Comparison of ENCODE assay signal across 28 cellular contexts in genomic region chr7:50957855-50958254, GRCh38.
"Had no signal": no experiment of that assay in that cellular context is flagged by ENCODE, and none has a peak within 500 bp of the region (broad histone marks: within the 10 kb centered on the region; RNA-seq: fewer than 3 reads in every experiment).

No MANE protein-coding gene starts in this region.

- H2AFZ ChIP-seq: neural progenitor cell had no signal

- H3K27ac Mint-ChIP-seq: activated naive CD4-positive, alpha-beta T cell treated with anti-CD3 and anti-CD28 coated beads for 36 hours; activated naive CD8-positive, alpha-beta T cell treated with anti-CD3 and anti-CD28 coated beads, Interleukin-2, amount 10 ng/mL, durations not matched to agents 7 days and 5 days; activated T-cell treated with anti-CD3 and anti-CD28 coated beads, Interleukin-2, amount 50 U/mL, for 72 hours; naive thymus-derived CD8-positive, alpha-beta T cell; neural progenitor cell; stimulated activated memory B cell treated with anti-CD40 and anti-IgM and Interleukin-4, amounts not matched to agents 10 μg/mL and 1 μg/mL and 100 μg/mL, for 72 hours; T-helper 17 cell had no signal

- H3K9me3 Mint-ChIP-seq: activated naive CD4-positive, alpha-beta T cell treated with anti-CD3 and anti-CD28 coated beads for 36 hours; activated naive CD8-positive, alpha-beta T cell treated with anti-CD3 and anti-CD28 coated beads, Interleukin-2, amount 10 ng/mL, durations not matched to agents 7 days and 5 days; activated T-cell treated with anti-CD3 and anti-CD28 coated beads, Interleukin-2, amount 50 U/mL, for 72 hours; stimulated activated memory B cell treated with anti-CD40 and anti-IgM and Interleukin-4, amounts not matched to agents 10 μg/mL and 1 μg/mL and 100 μg/mL, for 72 hours had no signal

- H3K4me1 Mint-ChIP-seq: naive thymus-derived CD8-positive, alpha-beta T cell; stimulated activated memory B cell treated with anti-CD40 and anti-IgM and Interleukin-4, amounts not matched to agents 10 μg/mL and 1 μg/mL and 100 μg/mL, for 72 hours; T-helper 17 cell had no signal

- DNase-seq: activated CD4-positive, alpha-beta T cell treated with anti-CD3 and anti-CD28 coated beads for 4 hours; activated CD4-positive, alpha-beta T cell treated with anti-CD3 and anti-CD28 coated beads, Interleukin-2, amount 50 U/mL, for 48 hours; activated CD4-positive, CD25-positive, alpha-beta regulatory T cell; activated effector memory CD4-positive, alpha-beta T cell treated with Interleukin-2 at 50 U/mL for 16 hours; activated naive CD4-positive, alpha-beta T cell treated with anti-CD3 and anti-CD28 coated beads for 36 hours; activated naive CD8-positive, alpha-beta T cell treated with anti-CD3 and anti-CD28 coated beads, Interleukin-2, amount 10 ng/mL, durations not matched to agents 7 days and 5 days; activated T-cell treated with anti-CD3 and anti-CD28 coated beads, Interleukin-2, amount 50 U/mL, for 72 hours; amniotic stem cell; cerebellar nuclear complex; cortex of kidney; glutamatergic neuron; hypothalamus; lower lobe of right lung; naive thymus-derived CD8-positive, alpha-beta T cell; posterior cingulate gyrus; stimulated activated CD4-positive, alpha-beta T cell treated with anti-CD3 and anti-CD28 coated beads, Interleukin-15, amount 100 ng/mL, for 24 hours; stomach; T-helper 17 cell had no signal

- H3K4me3 ChIP-seq: lower lobe of right lung, neural progenitor cell, smooth muscle cell, stomach, suprapubic skin, tibial nerve had no signal

- H3K9ac ChIP-seq: neural progenitor cell had no signal

- H3K4me2 ChIP-seq: neural progenitor cell, smooth muscle cell had no signal

- H3K27me3 Mint-ChIP-seq: activated naive CD8-positive, alpha-beta T cell treated with anti-CD3 and anti-CD28 coated beads, Interleukin-2, amount 10 ng/mL, durations not matched to agents 7 days and 5 days had no signal

- H3K9me3 ChIP-seq: lower lobe of right lung, stomach, suprapubic skin, tibial nerve had no signal

- FAIRE-seq: frontal cortex, islet of Langerhans, urothelium cell line had no signal

- H3K27me3 ChIP-seq: neural progenitor cell, stomach, suprapubic skin, tibial nerve had no signal

- H3K36me3 Mint-ChIP-seq: activated naive CD8-positive, alpha-beta T cell treated with anti-CD3 and anti-CD28 coated beads, Interleukin-2, amount 10 ng/mL, durations not matched to agents 7 days and 5 days; naive thymus-derived CD8-positive, alpha-beta T cell; neural progenitor cell; stimulated activated memory B cell treated with anti-CD40 and anti-IgM and Interleukin-4, amounts not matched to agents 10 μg/mL and 1 μg/mL and 100 μg/mL, for 72 hours had no signal

- H3K36me3 ChIP-seq: lower lobe of right lung, neural progenitor cell, stomach, suprapubic skin, tibial nerve had no signal

- ATAC-seq: activated T-cell treated with anti-CD3 and anti-CD28 coated beads, Interleukin-2, amount 50 U/mL, for 72 hours; esophagus mucosa; lower lobe of right lung; naive thymus-derived CD8-positive, alpha-beta T cell; sciatic nerve; stimulated activated memory B cell treated with anti-CD40 and anti-IgM and Interleukin-4, amounts not matched to agents 10 μg/mL and 1 μg/mL and 100 μg/mL, for 72 hours; T-helper 17 cell had no signal

- H3K4me3 Mint-ChIP-seq: activated naive CD4-positive, alpha-beta T cell treated with anti-CD3 and anti-CD28 coated beads for 36 hours; activated naive CD8-positive, alpha-beta T cell treated with anti-CD3 and anti-CD28 coated beads, Interleukin-2, amount 10 ng/mL, durations not matched to agents 7 days and 5 days; activated T-cell treated with anti-CD3 and anti-CD28 coated beads, Interleukin-2, amount 50 U/mL, for 72 hours; naive thymus-derived CD8-positive, alpha-beta T cell; neural progenitor cell; stimulated activated memory B cell treated with anti-CD40 and anti-IgM and Interleukin-4, amounts not matched to agents 10 μg/mL and 1 μg/mL and 100 μg/mL, for 72 hours; T-helper 17 cell had no signal

- H3K27ac ChIP-seq: lower lobe of right lung, neural progenitor cell, stomach, suprapubic skin, tibial nerve had no signal
